ENCODE assay signal across 14 cellular contexts in genomic region chr11:48011125-48012050, GRCh38. TPM values are rescaled to one million over a fixed set of nuclear protein-coding genes. Genes with fewer than 3 reads are reported as not detected.
A peak's percentile ranks its signal among the peaks of the same experiment; 100 is the strongest.
DNase-seq lines count a peak whose midpoint lies in the region; ATAC-seq and TF ChIP-seq lines count a peak whose summit lies in the region.
"Had no signal": no experiment of that assay in that cellular context is flagged by ENCODE, and none has a peak within 500 bp of the region (broad histone marks: within the 10 kb centered on the region; RNA-seq: fewer than 3 reads in every experiment).

No MANE protein-coding gene starts in this region.

- BruUV-seq in Caco-2 (replicated peaks; lab: Mats Ljungman, UMichigan) = no TSS peak

- no peak overlapping the region for H3K9ac ChIP-seq in endodermal cell (ENCODE audit: extremely low read depth, low read length, poor library complexity, severe bottlenecking)

- CTCF ChIA-PET in activated B cell treated with CpG ODN at 0.5 μM for 24 hours (lab: Charles Lee) (no interaction called here), Caco-2 (lab: Charles Lee) (no interaction called here)

- H3K4me1 Mint-ChIP-seq in activated T-cell treated with anti-CD3 and anti-CD28 coated beads, Interleukin-2, amount 50 U/mL, for 24 hours (ENCODE audit: low read depth) = peaks cover 83% of the 10 kb centered on the region
- H3K4me1 Mint-ChIP-seq in activated B cell treated with CpG ODN at 0.5 μM for 24 hours = peaks cover 66% of the 10 kb centered on the region
- peaks cover 33% of the 10 kb centered on the region for H3K4me1 Mint-ChIP-seq in endodermal cell
- H3K4me1 Mint-ChIP-seq in stimulated activated naive CD8-positive, alpha-beta T cell treated with anti-CD3 and anti-CD28 coated beads, Interleukin-15, amount 100 ng/mL, for 72 hours = peaks cover 94% of the 10 kb centered on the region
- H3K4me1 Mint-ChIP-seq in Caco-2 (ENCODE audit: low read depth, unreplicated experiment) = peaks cover 7% of the 10 kb centered on the region

- H3K9me3 Mint-ChIP-seq in activated T-cell treated with anti-CD3 and anti-CD28 coated beads, Interleukin-2, amount 50 U/mL, for 24 hours = no peaks in the 10 kb centered on the region
- H3K9me3 Mint-ChIP-seq in activated B cell treated with CpG ODN at 0.5 μM for 24 hours = no peaks in the 10 kb centered on the region
- H3K9me3 Mint-ChIP-seq in endodermal cell = no peaks in the 10 kb centered on the region
- H3K9me3 Mint-ChIP-seq in stimulated activated naive CD8-positive, alpha-beta T cell treated with anti-CD3 and anti-CD28 coated beads, Interleukin-15, amount 100 ng/mL, for 72 hours = no peaks in the 10 kb centered on the region
- H3K9me3 Mint-ChIP-seq in Caco-2 (ENCODE audit: unreplicated experiment) = no peaks in the 10 kb centered on the region

- no peak for TF ChIP-seq CTCF in activated B cell treated with CpG ODN at 0.5 μM for 24 hours (IDR thresholded peaks at IDR 0.05)
- no peak for TF ChIP-seq CTCF in endodermal cell (conservative IDR thresholded peaks at IDR 0.05)
- TF ChIP-seq CTCF in Caco-2 (IDR thresholded peaks at IDR 0.05; ENCODE audit: insufficient read depth in 1 of 2, low read depth in 1 of 2, low read length in 1 of 2, severe bottlenecking in 1 of 2, unreplicated experiment in 1 of 2) = no peak

- peak overlapping the region; percentile 95 for H3K27ac Mint-ChIP-seq in activated T-cell treated with anti-CD3 and anti-CD28 coated beads, Interleukin-2, amount 50 U/mL, for 24 hours
- H3K27ac Mint-ChIP-seq in activated B cell treated with CpG ODN at 0.5 μM for 24 hours (peak overlapping the region; percentile 90), endodermal cell (peak overlapping the region; percentile 64), Caco-2 (ENCODE audit: unreplicated experiment) (no peak overlapping the region)
- peak overlapping the region; percentile 90 to 95 for H3K27ac Mint-ChIP-seq in stimulated activated naive CD8-positive, alpha-beta T cell treated with anti-CD3 and anti-CD28 coated beads, Interleukin-15, amount 100 ng/mL, for 72 hours

- ATAC-seq in activated B cell treated with CpG ODN at 0.5 μM for 24 hours (ENCODE audit: low read depth) = no peak
- peak; percentile 1 for ATAC-seq in stimulated activated naive CD8-positive, alpha-beta T cell treated with anti-CD3 and anti-CD28 coated beads, Interleukin-15, amount 100 ng/mL, for 72 hours

- WGBS in endodermal cell (ENCODE audit: insufficient coverage in 1 of 2, insufficient read length in 1 of 2), 2 experiments = 85 to 92% methylated on average over 4 to 7 of the region's 7 CpGs

- no peak overlapping the region for H3K27ac ChIP-seq in endodermal cell (ENCODE audit: low read depth, low read length)
- H3K27ac ChIP-seq: breast epithelium, SJSA1, WERI-Rb-1 had no signal

- peaks cover 27% of the 10 kb centered on the region for H3K36me3 Mint-ChIP-seq in activated T-cell treated with anti-CD3 and anti-CD28 coated beads, Interleukin-2, amount 50 U/mL, for 24 hours (ENCODE audit: low read depth)
- H3K36me3 Mint-ChIP-seq in activated B cell treated with CpG ODN at 0.5 μM for 24 hours (ENCODE audit: low read depth) (no peaks in the 10 kb centered on the region), endodermal cell (ENCODE audit: low read depth) (no peaks in the 10 kb centered on the region), Caco-2 (ENCODE audit: insufficient read depth, unreplicated experiment) (no peaks in the 10 kb centered on the region)

- DNase-seq in activated T-cell treated with anti-CD3 and anti-CD28 coated beads, Interleukin-2, amount 50 U/mL, for 24 hours = peak; percentile 52
- DNase-seq in activated T-cell treated with anti-CD3 and anti-CD28 coated beads for 4 hours (no peak), activated B cell treated with CpG ODN at 0.5 μM for 24 hours (no peak), endodermal cell (no peak), Caco-2 (no peak), activated gamma-delta T cell (lab: John Stamatoyannopoulos, UW) (no peak), KBM-7 (no peak)
- no peak for DNase-seq in stimulated activated naive CD8-positive, alpha-beta T cell treated with anti-CD3 and anti-CD28 coated beads, Interleukin-15, amount 100 ng/mL, for 72 hours
- DNase-seq: DMS53, NCI-H1105, NCI-H345, WERI-Rb-1 had no signal

- intact Hi-C loops in activated B cell treated with CpG ODN at 0.5 μM for 24 hours (cut with micrococcal nuclease) = loop anchor here (2.0 kb wide), 1 partner anchor 97 kb away; no protein-coding TSS in a partner anchor
- intact Hi-C loops in Caco-2 (cut with micrococcal nuclease; ENCODE audit: unreplicated experiment) = no loop called here

- peak overlapping the region; percentile 63 for H3K4me3 Mint-ChIP-seq in activated T-cell treated with anti-CD3 and anti-CD28 coated beads, Interleukin-2, amount 50 U/mL, for 24 hours
- H3K4me3 Mint-ChIP-seq in activated B cell treated with CpG ODN at 0.5 μM for 24 hours = no peak overlapping the region
- no peak overlapping the region for H3K4me3 Mint-ChIP-seq in endodermal cell
- H3K4me3 Mint-ChIP-seq in stimulated activated naive CD8-positive, alpha-beta T cell treated with anti-CD3 and anti-CD28 coated beads, Interleukin-15, amount 100 ng/mL, for 72 hours = peak overlapping the region; percentile 54 to 69
- no peak overlapping the region for H3K4me3 Mint-ChIP-seq in Caco-2 (ENCODE audit: unreplicated experiment)

- H3K27me3 ChIP-seq in endodermal cell (ENCODE audit: control insufficient read depth, insufficient read depth, low read length, poor library complexity, severe bottlenecking) (no peaks in the 10 kb centered on the region), Caco-2 (replicated peaks; ENCODE audit: control insufficient read depth, insufficient read depth, low read length) (no peaks in the 10 kb centered on the region)
- H3K27me3 ChIP-seq: breast epithelium, SJSA1 had no signal

- no peaks in the 10 kb centered on the region for H3K36me3 ChIP-seq in endodermal cell (ENCODE audit: control insufficient read depth, insufficient read depth, low read length)
- H3K36me3 ChIP-seq in Caco-2 (ENCODE audit: control insufficient read depth, insufficient read depth, low read length) = no peaks in the 10 kb centered on the region
- H3K36me3 ChIP-seq: breast epithelium, SJSA1, WERI-Rb-1 had no signal

- H3K9me3 ChIP-seq in endodermal cell (ENCODE audit: control insufficient read depth, low read length) (no peaks in the 10 kb centered on the region), Caco-2 (no peaks in the 10 kb centered on the region)
- H3K9me3 ChIP-seq: breast epithelium, SJSA1 had no signal

- H3K27me3 Mint-ChIP-seq in activated T-cell treated with anti-CD3 and anti-CD28 coated beads, Interleukin-2, amount 50 U/mL, for 24 hours = no peaks in the 10 kb centered on the region
- no peaks in the 10 kb centered on the region for H3K27me3 Mint-ChIP-seq in activated B cell treated with CpG ODN at 0.5 μM for 24 hours
- no peaks in the 10 kb centered on the region for H3K27me3 Mint-ChIP-seq in endodermal cell (ENCODE audit: insufficient read depth)
- H3K27me3 Mint-ChIP-seq in stimulated activated naive CD8-positive, alpha-beta T cell treated with anti-CD3 and anti-CD28 coated beads, Interleukin-15, amount 100 ng/mL, for 72 hours = no peaks in the 10 kb centered on the region
- H3K27me3 Mint-ChIP-seq in Caco-2 (ENCODE audit: insufficient read depth, unreplicated experiment) = no peaks in the 10 kb centered on the region

- H3K4me1 ChIP-seq in endodermal cell (ENCODE audit: control insufficient read depth, insufficient read depth, low read length) (peaks cover 8% of the 10 kb centered on the region), Caco-2 (peaks cover 5% of the 10 kb centered on the region; the same call in 1 of the 2 replicates)
- H3K4me1 ChIP-seq: breast epithelium had no signal

- H3K4me3 ChIP-seq in endodermal cell (ENCODE audit: low read length) (no peak overlapping the region), Caco-2 (ENCODE audit: low read depth, low read length) (no peak overlapping the region)
- H3K4me3 ChIP-seq: breast epithelium, SJSA1 had no signal

- POLR2A ChIA-PET in activated B cell treated with CpG ODN at 0.5 μM for 24 hours (lab: Charles Lee) = interaction anchor here (1.4 kb wide), 1 partner anchor 9 kb away, joined by 4 read pairs; no protein-coding TSS in a partner anchor
- POLR2A ChIA-PET in Caco-2 (lab: Charles Lee) = no interaction called here

- in situ Hi-C loops in KBM-7 (cut with MboI; ENCODE audit: low pct_unique_long_range_greater_than_20kb, low sequenced_read_pairs) = no loop called here

RNA-seq across cellular contexts. Expression of gene PTPRJ, which starts 31.0 kb away (rescaled TPM):
- total RNA-seq in activated B cell treated with CpG ODN at 0.5 μM for 24 hours (18.8 and 19.2 TPM in 2 replicates), endodermal cell (10 to 100 TPM; 26.5 to 37.4 TPM), Caco-2 (2022) (9.7 and 11.0 TPM in 2 replicates)
- 11.9 TPM for polyA plus RNA-seq in endodermal cell (2013, experiment 1 of 2)
- polyA plus RNA-seq in endodermal cell (2013, experiment 2 of 2) = 12.4 TPM

Comparison
In these comparisons a context has a peak if more than half of its experiments do, and no peak if none do; other contexts are left out.
1. H3K4me3 Mint-ChIP-seq: peak in activated T-cell treated with anti-CD3 and anti-CD28 coated beads, Interleukin-2, amount 50 U/mL, for 24 hours (single experiment) and stimulated activated naive CD8-positive, alpha-beta T cell treated with anti-CD3 and anti-CD28 coated beads, Interleukin-15, amount 100 ng/mL, for 72 hours (2 of 2); none in activated B cell treated with CpG ODN at 0.5 μM for 24 hours (single experiment), endodermal cell (single experiment) and Caco-2 (single experiment).